22 cellular contexts compared by ENCODE assay signal in the genomic region with DNA sequence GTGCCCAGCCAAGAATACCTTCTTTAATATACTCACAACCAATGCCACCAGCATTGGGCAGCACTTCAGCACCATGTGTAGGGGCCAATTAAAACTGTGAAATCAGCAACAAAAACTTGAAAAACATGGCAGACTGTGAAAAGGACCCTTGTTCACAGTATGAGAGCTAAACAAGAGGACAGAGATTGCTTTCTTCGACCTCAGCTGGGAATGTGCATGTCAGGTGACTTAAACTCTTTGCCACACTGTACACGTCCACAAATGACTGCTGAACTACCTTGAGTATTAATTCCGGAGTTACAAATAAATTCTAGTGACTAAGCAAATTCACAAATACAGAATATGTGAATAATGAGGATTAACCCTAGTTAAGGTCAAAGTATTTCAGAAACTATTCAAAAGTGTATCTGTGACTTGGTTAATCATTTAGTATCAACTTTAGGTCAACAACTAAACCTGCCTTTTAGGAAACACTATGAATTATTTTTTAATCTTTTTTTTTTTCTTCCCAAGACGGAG. TPM values are rescaled to one million over a fixed set of nuclear protein-coding genes. Genes with fewer than 3 reads are reported as not detected.
DNase-seq lines count a peak whose midpoint lies in the region; ATAC-seq and TF ChIP-seq lines count a peak whose summit lies in the region.
"Had no signal": no experiment of that assay in that cellular context is flagged by ENCODE, and none has a peak within 500 bp of the region (broad histone marks: within the 10 kb centered on the region; RNA-seq: fewer than 3 reads in every experiment).

No MANE protein-coding gene starts in this region.

- no peak overlapping the region for H3K4me3 Mint-ChIP-seq in activated T-cell treated with anti-CD3 and anti-CD28 coated beads, Interleukin-2, amount 50 U/mL, for 24 hours
- no peak overlapping the region for H3K4me3 Mint-ChIP-seq in activated T-cell treated with anti-CD3 and anti-CD28 coated beads, Interleukin-2, amount 50 U/mL, for 72 hours
- no peak overlapping the region for H3K4me3 Mint-ChIP-seq in stimulated activated naive CD8-positive, alpha-beta T cell treated with anti-CD3 and anti-CD28 coated beads, Interleukin-15, amount 100 ng/mL, for 72 hours
- H3K4me3 Mint-ChIP-seq in activated T-helper 17 cell treated with anti-CD3 and anti-CD28 coated beads, Interleukin-2, amount 50 U/mL, for 72 hours, result no peak overlapping the region
- H3K4me3 Mint-ChIP-seq: central memory CD8-positive, alpha-beta T cell had no signal

- H3K9me3 ChIP-seq in left lung (no peaks in the 10 kb centered on the region), testis (no peaks in the 10 kb centered on the region)
- H3K9me3 ChIP-seq: esophagus muscularis mucosa, HAP-1, vagina had no signal

- no peak for TF ChIP-seq POLR2A in testis (IDR thresholded peaks at IDR 0.05)

- H3K27ac Mint-ChIP-seq in activated T-cell treated with anti-CD3 and anti-CD28 coated beads, Interleukin-2, amount 50 U/mL, for 24 hours, result peak overlapping the region; percentile 88
- H3K27ac Mint-ChIP-seq in activated T-cell treated with anti-CD3 and anti-CD28 coated beads, Interleukin-2, amount 50 U/mL, for 72 hours, result no peak overlapping the region
- peak overlapping the region; percentile 63 to 72 for H3K27ac Mint-ChIP-seq in stimulated activated naive CD8-positive, alpha-beta T cell treated with anti-CD3 and anti-CD28 coated beads, Interleukin-15, amount 100 ng/mL, for 72 hours
- H3K27ac Mint-ChIP-seq in activated T-helper 17 cell treated with anti-CD3 and anti-CD28 coated beads, Interleukin-2, amount 50 U/mL, for 72 hours, result no peak overlapping the region

- 69 to 74% methylated on average over 4 of the region's 4 CpGs for WGBS in testis, 2 donors

- no peak overlapping the region for H3K4me3 ChIP-seq in left lung
- no peak overlapping the region for H3K4me3 ChIP-seq in testis
- H3K4me3 ChIP-seq: esophagus muscularis mucosa, GM12878, HAP-1, vagina had no signal

- DNase-seq in activated T-cell treated with anti-CD3 and anti-CD28 coated beads, Interleukin-2, amount 50 U/mL, for 24 hours, result no peak
- DNase-seq in activated T-cell treated with anti-CD3 and anti-CD28 coated beads, Interleukin-2, amount 50 U/mL, for 72 hours, result no peak
- no peak for DNase-seq in left lung
- no peak for DNase-seq in stimulated activated naive CD8-positive, alpha-beta T cell treated with anti-CD3 and anti-CD28 coated beads, Interleukin-15, amount 100 ng/mL, for 72 hours
- no peak for DNase-seq in occipital lobe (lab: John Stamatoyannopoulos, UW)
- DNase-seq in testis, result no peak
- DNase-seq: activated CD8-positive, alpha-beta memory T cell treated with anti-CD3 and anti-CD28 coated beads for 24 hours; amniotic stem cell; effector CD4-positive, alpha-beta T cell; NCI-H146; NCI-H774; PC-3; stimulated activated CD4-positive, alpha-beta T cell treated with anti-CD3 and anti-CD28 coated beads, Interleukin-2, amount 100 ng/mL, for 24 hours; T-helper 2 cell had no signal

- peaks cover 0 to 99% of the 10 kb centered on the region in 2 donors for H3K36me3 ChIP-seq in left lung
- H3K36me3 ChIP-seq in testis (ENCODE audit: low read depth, missing control alignments), result no peaks in the 10 kb centered on the region

- intact Hi-C loops in left lung (cut with DNase I) (no loop called here), testis (cut with DNase I; ENCODE audit: low total_unique reads) (no loop called here)

- no peaks in the 10 kb centered on the region for H3K4me1 ChIP-seq in left lung
- no peaks in the 10 kb centered on the region for H3K4me1 ChIP-seq in testis
- H3K4me1 ChIP-seq: HAP-1 had no signal

- peaks cover 96% of the 10 kb centered on the region for H3K36me3 Mint-ChIP-seq in activated T-cell treated with anti-CD3 and anti-CD28 coated beads, Interleukin-2, amount 50 U/mL, for 24 hours (ENCODE audit: low read depth)
- H3K36me3 Mint-ChIP-seq in activated T-cell treated with anti-CD3 and anti-CD28 coated beads, Interleukin-2, amount 50 U/mL, for 72 hours (ENCODE audit: insufficient read depth in 2 of 2), result peaks cover 13 to 60% of the 10 kb centered on the region in 2 donors
- peaks cover 100% of the 10 kb centered on the region for H3K36me3 Mint-ChIP-seq in activated T-helper 17 cell treated with anti-CD3 and anti-CD28 coated beads, Interleukin-2, amount 50 U/mL, for 72 hours (ENCODE audit: low read depth)

- H3K4me1 Mint-ChIP-seq in activated T-cell treated with anti-CD3 and anti-CD28 coated beads, Interleukin-2, amount 50 U/mL, for 24 hours (ENCODE audit: low read depth), result peaks cover 4% of the 10 kb centered on the region
- peaks cover 4% of the 10 kb centered on the region for H3K4me1 Mint-ChIP-seq in activated T-cell treated with anti-CD3 and anti-CD28 coated beads, Interleukin-2, amount 50 U/mL, for 72 hours (ENCODE audit: low read depth)
- H3K4me1 Mint-ChIP-seq in stimulated activated naive CD8-positive, alpha-beta T cell treated with anti-CD3 and anti-CD28 coated beads, Interleukin-15, amount 100 ng/mL, for 72 hours, result no peaks in the 10 kb centered on the region
- peaks cover 4% of the 10 kb centered on the region for H3K4me1 Mint-ChIP-seq in activated T-helper 17 cell treated with anti-CD3 and anti-CD28 coated beads, Interleukin-2, amount 50 U/mL, for 72 hours

- TF ChIP-seq CTCF in left lung (IDR thresholded peaks at IDR 0.05) (no peak), testis (IDR thresholded peaks at IDR 0.05) (no peak)

- H3K27ac ChIP-seq in angular gyrus (ENCODE audit: low read depth, low read length), result peak overlapping the region; percentile 19
- no peak overlapping the region for H3K27ac ChIP-seq in left lung
- no peak overlapping the region for H3K27ac ChIP-seq in testis
- H3K27ac ChIP-seq: esophagus muscularis mucosa, vagina, VCaP had no signal

- H3K27me3 ChIP-seq in left lung (no peaks in the 10 kb centered on the region), testis (no peaks in the 10 kb centered on the region)
- H3K27me3 ChIP-seq: esophagus muscularis mucosa, vagina had no signal

- no peak for ATAC-seq in activated T-cell treated with anti-CD3 and anti-CD28 coated beads, Interleukin-2, amount 50 U/mL, for 72 hours (replicated peaks in 1 of 2)
- peak; percentile 27 for ATAC-seq in left lung
- no peak for ATAC-seq in stimulated activated naive CD8-positive, alpha-beta T cell treated with anti-CD3 and anti-CD28 coated beads, Interleukin-15, amount 100 ng/mL, for 72 hours
- no peak for ATAC-seq in activated T-helper 17 cell treated with anti-CD3 and anti-CD28 coated beads, Interleukin-2, amount 50 U/mL, for 72 hours (replicated peaks)
- ATAC-seq: GM12878, PC-3 had no signal

- H3K9me3 Mint-ChIP-seq in activated T-cell treated with anti-CD3 and anti-CD28 coated beads, Interleukin-2, amount 50 U/mL, for 24 hours, result no peaks in the 10 kb centered on the region
- no peaks in the 10 kb centered on the region for H3K9me3 Mint-ChIP-seq in activated T-cell treated with anti-CD3 and anti-CD28 coated beads, Interleukin-2, amount 50 U/mL, for 72 hours
- H3K9me3 Mint-ChIP-seq in stimulated activated naive CD8-positive, alpha-beta T cell treated with anti-CD3 and anti-CD28 coated beads, Interleukin-15, amount 100 ng/mL, for 72 hours, result no peaks in the 10 kb centered on the region
- H3K9me3 Mint-ChIP-seq in activated T-helper 17 cell treated with anti-CD3 and anti-CD28 coated beads, Interleukin-2, amount 50 U/mL, for 72 hours, result no peaks in the 10 kb centered on the region
- H3K9me3 Mint-ChIP-seq: central memory CD8-positive, alpha-beta T cell had no signal

- H3K27me3 Mint-ChIP-seq in activated T-cell treated with anti-CD3 and anti-CD28 coated beads, Interleukin-2, amount 50 U/mL, for 24 hours, result no peaks in the 10 kb centered on the region
- no peaks in the 10 kb centered on the region for H3K27me3 Mint-ChIP-seq in activated T-cell treated with anti-CD3 and anti-CD28 coated beads, Interleukin-2, amount 50 U/mL, for 72 hours (ENCODE audit: low read depth)
- H3K27me3 Mint-ChIP-seq in stimulated activated naive CD8-positive, alpha-beta T cell treated with anti-CD3 and anti-CD28 coated beads, Interleukin-15, amount 100 ng/mL, for 72 hours, result no peaks in the 10 kb centered on the region
- H3K27me3 Mint-ChIP-seq in activated T-helper 17 cell treated with anti-CD3 and anti-CD28 coated beads, Interleukin-2, amount 50 U/mL, for 72 hours, result no peaks in the 10 kb centered on the region
- H3K27me3 Mint-ChIP-seq: central memory CD8-positive, alpha-beta T cell had no signal

RNA-seq across cellular contexts. Expression of gene DDX6, which starts 33.0 kb away (rescaled TPM):
- 100 to 1,000 TPM; 239 to 256 TPM for total RNA-seq in activated T-cell treated with anti-CD3 and anti-CD28 coated beads, Interleukin-2, amount 50 U/mL, for 72 hours
- total RNA-seq in left lung, result 100 to 1,000 TPM; 105 to 117 TPM
- total RNA-seq in activated T-helper 17 cell treated with anti-CD3 and anti-CD28 coated beads, Interleukin-2, amount 50 U/mL, for 72 hours, result 100 to 1,000 TPM; 149 to 209 TPM
- total RNA-seq in occipital lobe, result 283 TPM
- 100 to 1,000 TPM; 105 to 124 TPM for total RNA-seq in testis
- polyA plus RNA-seq in testis (ENCODE audit: insufficient read depth, low read depth, low replicate concordance), result 63.5 TPM

Comparison
In these comparisons a context has a peak if more than half of its experiments do, and no peak if none do; other contexts are left out.
1. H3K27ac Mint-ChIP-seq: peak in activated T-cell treated with anti-CD3 and anti-CD28 coated beads, Interleukin-2, amount 50 U/mL, for 24 hours (single experiment) and stimulated activated naive CD8-positive, alpha-beta T cell treated with anti-CD3 and anti-CD28 coated beads, Interleukin-15, amount 100 ng/mL, for 72 hours (2 of 2); none in activated T-cell treated with anti-CD3 and anti-CD28 coated beads, Interleukin-2, amount 50 U/mL, for 72 hours (single experiment) and activated T-helper 17 cell treated with anti-CD3 and anti-CD28 coated beads, Interleukin-2, amount 50 U/mL, for 72 hours (single experiment).